15 cellular contexts compared by ENCODE assay signal in the genomic region with DNA sequence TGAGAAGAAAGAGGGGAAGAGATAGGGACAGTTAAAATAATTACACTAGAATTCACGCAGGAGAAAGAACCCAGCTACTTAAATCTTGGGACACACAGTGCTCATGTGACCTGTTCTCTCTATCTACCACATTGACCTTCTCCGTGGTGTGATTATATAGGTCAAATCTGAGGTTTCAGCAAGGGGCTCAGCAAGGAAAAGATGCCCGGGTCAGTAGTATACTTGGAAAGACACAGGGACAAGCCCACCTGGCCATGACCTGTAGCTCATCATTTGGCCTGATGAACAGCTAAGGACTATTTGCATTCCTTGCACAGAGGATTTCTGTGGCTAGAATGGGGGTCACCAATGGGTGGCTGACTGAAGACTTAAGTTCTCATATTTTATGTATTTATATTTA.
DNase-seq lines count a peak whose midpoint lies in the region; ATAC-seq and TF ChIP-seq lines count a peak whose summit lies in the region.
"Had no signal": no experiment of that assay in that cellular context is flagged by ENCODE, and none has a peak within 500 bp of the region (broad histone marks: within the 10 kb centered on the region; RNA-seq: fewer than 3 reads in every experiment).

No MANE protein-coding gene starts in this region.

- H3K9me3 Mint-ChIP-seq in T-helper 1 cell treated with Interleukin-12 subunit alpha and Interleukin-12 subunit beta and Interleukin-4 antibody, amounts not matched to agents 30 μg/mL and 1 μg/mL, for 36 hours: no peaks in the 10 kb centered on the region
- no peaks in the 10 kb centered on the region for H3K9me3 Mint-ChIP-seq in chondrocyte (ENCODE audit: low read depth)
- H3K9me3 Mint-ChIP-seq in stimulated activated memory B cell treated with anti-CD40 and anti-IgM and Interleukin-4, amounts not matched to agents 10 μg/mL and 1 μg/mL and 100 μg/mL, for 72 hours: no peaks in the 10 kb centered on the region
- no peaks in the 10 kb centered on the region for H3K9me3 Mint-ChIP-seq in mesothelial cell of epicardium
- H3K9me3 Mint-ChIP-seq: dendritic cell treated with granulocyte-macrophage colony-stimulating factor and Interleukin-4, amounts not matched to agents 40 ng/mL and 50 ng/mL, for 4 days; WTC11 had no signal

- ATAC-seq in IMR-90 (ENCODE audit: low read depth): no peak
- no peak for ATAC-seq in stimulated activated memory B cell treated with anti-CD40 and anti-IgM and Interleukin-4, amounts not matched to agents 10 μg/mL and 1 μg/mL and 100 μg/mL, for 72 hours
- ATAC-seq in GM19455 (IDR thresholded peaks at IDR 0.05; ENCODE audit: unreplicated experiment): no peak
- ATAC-seq: WTC11 had no signal

- TF ChIP-seq POLR2A in IMR-90 (IDR thresholded peaks at IDR 0.05; ENCODE audit: low read depth, low read length): no peak

- in situ Hi-C loops in IMR-90 (cut with MboI; ENCODE audit: low sequenced_read_pairs): no loop called here

- peaks cover 18% of the 10 kb centered on the region for H3K27me3 Mint-ChIP-seq in T-helper 1 cell treated with Interleukin-12 subunit alpha and Interleukin-12 subunit beta and Interleukin-4 antibody, amounts not matched to agents 30 μg/mL and 1 μg/mL, for 36 hours (ENCODE audit: low read depth)
- no peaks in the 10 kb centered on the region for H3K27me3 Mint-ChIP-seq in chondrocyte (ENCODE audit: low read depth)
- H3K27me3 Mint-ChIP-seq in stimulated activated memory B cell treated with anti-CD40 and anti-IgM and Interleukin-4, amounts not matched to agents 10 μg/mL and 1 μg/mL and 100 μg/mL, for 72 hours: no peaks in the 10 kb centered on the region
- H3K27me3 Mint-ChIP-seq in mesothelial cell of epicardium (ENCODE audit: low read depth): no peaks in the 10 kb centered on the region
- H3K27me3 Mint-ChIP-seq: dendritic cell treated with granulocyte-macrophage colony-stimulating factor and Interleukin-4, amounts not matched to agents 40 ng/mL and 50 ng/mL, for 4 days had no signal

- no peak overlapping the region for H3K14ac ChIP-seq in IMR-90 (replicated peaks; ENCODE audit: low read depth, low read length)

- dilution Hi-C loops in IMR-90 (cut with HindIII; ENCODE audit: low sequenced_read_pairs, unreplicated experiment): no loop called here

- H3K18ac ChIP-seq in IMR-90 (ENCODE audit: low read depth, low read length): no peak overlapping the region

- no peak overlapping the region for H3K4me3 ChIP-seq in IMR-90 (ENCODE audit: insufficient read depth, low read depth, low read length)

- H3K27ac ChIP-seq in IMR-90 (ENCODE audit: insufficient read depth, low read length): no peak overlapping the region
- H3K27ac ChIP-seq: 22Rv1 had no signal

- H3K27me3 ChIP-seq in IMR-90 (ENCODE audit: control insufficient read depth, insufficient read depth, low read length): no peaks in the 10 kb centered on the region; the same call in 1 of the 2 replicates

- H3K9ac ChIP-seq in IMR-90 (ENCODE audit: low read depth, low read length): no peak overlapping the region

- H4K20me1 ChIP-seq in IMR-90 (ENCODE audit: insufficient read depth, low read length): no peaks in the 10 kb centered on the region

- intact Hi-C loops in IMR-90 (cut with micrococcal nuclease): no loop called here

- H3K56ac ChIP-seq in IMR-90 (ENCODE audit: extremely low read depth, insufficient read depth, low read length): no peak overlapping the region

- H3K4me1 ChIP-seq in IMR-90 (ENCODE audit: control insufficient read depth, insufficient read depth, low read length): peaks cover 4% of the 10 kb centered on the region; the same call in 1 of the 2 replicates

- no peaks in the 10 kb centered on the region for H3K9me1 ChIP-seq in IMR-90 (ENCODE audit: insufficient read depth, low read length)

- no TSS peak for BruUV-seq in IMR-90 (replicated peaks; lab: Mats Ljungman, UMichigan)

- TF ChIP-seq CTCF in IMR-90 (conservative IDR thresholded peaks at IDR 0.05; ENCODE audit: low read depth, low read length) (no peak), chondrocyte (IDR thresholded peaks at IDR 0.05) (no peak), mesothelial cell of epicardium (IDR thresholded peaks at IDR 0.05; ENCODE audit: unreplicated experiment) (no peak)

- no peak overlapping the region for H4K8ac ChIP-seq in IMR-90 (ENCODE audit: low read depth in 2 of 2, low read length in 2 of 2)

- no peak overlapping the region for H3K4me2 ChIP-seq in IMR-90 (ENCODE audit: low read depth, low read length)

- no peak overlapping the region for H3K23ac ChIP-seq in IMR-90 (ENCODE audit: low read depth, low read length)

- H3K79me1 ChIP-seq in IMR-90 (ENCODE audit: low read depth in 1 of 2, low read length in 2 of 2): no peaks in the 10 kb centered on the region

- no peak overlapping the region for H4K91ac ChIP-seq in IMR-90 (ENCODE audit: insufficient read depth, low read depth, low read length)

- H4K5ac ChIP-seq in IMR-90 (ENCODE audit: low read depth, low read length): no peak overlapping the region

- no peaks in the 10 kb centered on the region for H3K9me3 ChIP-seq in IMR-90 (ENCODE audit: control insufficient read depth, insufficient read depth, low read length)

- TF ChIP-seq RAD21 in IMR-90 (IDR thresholded peaks at IDR 0.05; ENCODE audit: low read length): no peak

- CTCF ChIA-PET in IMR-90 (lab: Yijun Ruan, JAX): interaction anchor here (0.8 to 3.4 kb wide), 3 partner anchors 8 to 332 kb away, joined by 3 to 15 read pairs (median 4); no protein-coding TSS in a partner anchor

- no peak overlapping the region for H2BK5ac ChIP-seq in IMR-90 (ENCODE audit: low read depth, low read length, poor library complexity, severe bottlenecking)

- POLR2A ChIA-PET in IMR-90 (lab: Charles Lee; ENCODE audit: unreplicated experiment): interaction anchor here (0.7 kb wide), 1 partner anchor 52 kb away, joined by 3 read pairs; no protein-coding TSS in a partner anchor

- no peak overlapping the region for H2BK15ac ChIP-seq in IMR-90 (ENCODE audit: low read depth, low read length)

- DNase-seq in T-helper 1 cell: no peak
- no peak for DNase-seq in IMR-90
- DNase-seq in chondrocyte (ENCODE audit: low spot score): no peak
- no peak for DNase-seq in mesothelial cell of epicardium (ENCODE audit: low spot score in 2 of 2, unreplicated experiment in 2 of 2)
- DNase-seq in activated CD4-positive, CD25-positive, alpha-beta regulatory T cell (lab: John Stamatoyannopoulos, UW): no peak
- DNase-seq: activated gamma-delta T cell, DMS153, glutamatergic neuron, Kasumi-1 had no signal

- H3K27ac Mint-ChIP-seq in T-helper 1 cell treated with Interleukin-12 subunit alpha and Interleukin-12 subunit beta and Interleukin-4 antibody, amounts not matched to agents 30 μg/mL and 1 μg/mL, for 36 hours: peak overlapping the region; percentile 93
- peak overlapping the region; percentile 51 for H3K27ac Mint-ChIP-seq in chondrocyte (ENCODE audit: unreplicated experiment)
- peak overlapping the region; percentile 64 for H3K27ac Mint-ChIP-seq in stimulated activated memory B cell treated with anti-CD40 and anti-IgM and Interleukin-4, amounts not matched to agents 10 μg/mL and 1 μg/mL and 100 μg/mL, for 72 hours
- H3K27ac Mint-ChIP-seq in mesothelial cell of epicardium: no peak overlapping the region
- H3K27ac Mint-ChIP-seq: WTC11 had no signal

- peak overlapping the region; percentile 34; the same call in 1 of the 2 replicates for H2BK20ac ChIP-seq in IMR-90 (ENCODE audit: low read depth, low read length)

- H2AK5ac ChIP-seq in IMR-90 (ENCODE audit: low read depth, low read length): no peak overlapping the region

- peak overlapping the region; percentile 61 for H3K4me3 Mint-ChIP-seq in T-helper 1 cell treated with Interleukin-12 subunit alpha and Interleukin-12 subunit beta and Interleukin-4 antibody, amounts not matched to agents 30 μg/mL and 1 μg/mL, for 36 hours
- H3K4me3 Mint-ChIP-seq in chondrocyte (ENCODE audit: unreplicated experiment) (no peak overlapping the region), mesothelial cell of epicardium (no peak overlapping the region)
- H3K4me3 Mint-ChIP-seq in stimulated activated memory B cell treated with anti-CD40 and anti-IgM and Interleukin-4, amounts not matched to agents 10 μg/mL and 1 μg/mL and 100 μg/mL, for 72 hours: no peak overlapping the region
- H3K4me3 Mint-ChIP-seq: dendritic cell treated with granulocyte-macrophage colony-stimulating factor and Interleukin-4, amounts not matched to agents 40 ng/mL and 50 ng/mL, for 4 days; WTC11 had no signal

- H2AK9ac ChIP-seq in IMR-90 (replicated peaks; ENCODE audit: low read depth, low read length, poor library complexity): no peak overlapping the region

- peaks cover 1% of the 10 kb centered on the region for H3K36me3 Mint-ChIP-seq in T-helper 1 cell treated with Interleukin-12 subunit alpha and Interleukin-12 subunit beta and Interleukin-4 antibody, amounts not matched to agents 30 μg/mL and 1 μg/mL, for 36 hours (ENCODE audit: low read depth)
- H3K36me3 Mint-ChIP-seq in chondrocyte (ENCODE audit: low read depth): no peaks in the 10 kb centered on the region
- no peaks in the 10 kb centered on the region for H3K36me3 Mint-ChIP-seq in stimulated activated memory B cell treated with anti-CD40 and anti-IgM and Interleukin-4, amounts not matched to agents 10 μg/mL and 1 μg/mL and 100 μg/mL, for 72 hours
- H3K36me3 Mint-ChIP-seq in mesothelial cell of epicardium: no peaks in the 10 kb centered on the region
- H3K36me3 Mint-ChIP-seq: WTC11 had no signal

- no peaks in the 10 kb centered on the region for H3K36me3 ChIP-seq in IMR-90 (ENCODE audit: control insufficient read depth, insufficient read depth, low read length)

- H3K4ac ChIP-seq in IMR-90 (ENCODE audit: low read depth, low read length): peak overlapping the region; percentile 16; the same call in 1 of the 2 replicates

- 100% methylated on average over 1 of the region's 3 CpGs; no CpG with 5 or more reads in 1 of the 2 experiments for WGBS in IMR-90 (ENCODE audit: extremely low coverage in 2 of 2, insufficient read length in 1 of 2), 2 experiments

- H3K4me1 Mint-ChIP-seq in T-helper 1 cell treated with Interleukin-12 subunit alpha and Interleukin-12 subunit beta and Interleukin-4 antibody, amounts not matched to agents 30 μg/mL and 1 μg/mL, for 36 hours (ENCODE audit: low read depth): peaks cover 29% of the 10 kb centered on the region
- H3K4me1 Mint-ChIP-seq in chondrocyte (ENCODE audit: low read depth) (peaks cover 40% of the 10 kb centered on the region), mesothelial cell of epicardium (peaks cover 30% of the 10 kb centered on the region)
- peaks cover 31% of the 10 kb centered on the region for H3K4me1 Mint-ChIP-seq in stimulated activated memory B cell treated with anti-CD40 and anti-IgM and Interleukin-4, amounts not matched to agents 10 μg/mL and 1 μg/mL and 100 μg/mL, for 72 hours

- H2AFZ ChIP-seq in IMR-90 (replicated peaks; ENCODE audit: low read length, poor library complexity): no peak overlapping the region

- no peak overlapping the region for H2BK120ac ChIP-seq in IMR-90 (ENCODE audit: low read depth, low read length)

TF ChIP-seq in IMR-90, 13 proteins besides CTCF, POLR2A, EP300 and RAD21 (continues in another document):
- TF ChIP-seq FOS (IDR thresholded peaks at IDR 0.05; ENCODE audit: low read depth, low read length) (no peak), BHLHE40 (IDR thresholded peaks at IDR 0.05; ENCODE audit: low read depth, low read length) (no peak), MXI1 (IDR thresholded peaks at IDR 0.05; ENCODE audit: borderline replicate concordance, low read depth, low read length) (no peak)
